In genomic region chr1:213391445-213391844, GRCh38 we compare ENCODE assay signal across 34 cellular contexts.
"Had no signal": no experiment of that assay in that cellular context is flagged by ENCODE, and none has a peak within 500 bp of the region (broad histone marks: within the 10 kb centered on the region; RNA-seq: fewer than 3 reads in every experiment).

No MANE protein-coding gene starts in this region.

- H3K4me3 ChIP-seq: MG63 had no signal

- H3K27ac ChIP-seq: KMS-11 had no signal

- H3K36me3 ChIP-seq: MG63 had no signal

- H3K4me2 ChIP-seq: KMS-11 had no signal

- H3K9me3 ChIP-seq: MG63 had no signal

- H3K9ac ChIP-seq: KMS-11 had no signal

- DNase-seq: Karpas-422, Kasumi-1, MG63, MM.1S, MV-4-11, NCI-H1048, NCI-H1092, NCI-H1092 treated with DMSO at 0.1 percent for 48 hours, NCI-H1105, NCI-H1105 treated with DMSO at 0.1 percent for 48 hours, NCI-H1417, NCI-H1417 treated with DMSO at 0.1 percent for 48 hours, NCI-H1436, NCI-H1436 treated with DMSO at 0.1 percent for 48 hours, NCI-H146, NCI-H1694, NCI-H1694 treated with DMSO at 0.1 percent for 48 hours, NCI-H187, NCI-H187 treated with DMSO at 0.1 percent for 48 hours, NCI-H1930, NCI-H2029, NCI-H2029 treated with DMSO at 0.1 percent for 48 hours, NCI-H2081, NCI-H2081 treated with DMSO at 0.1 percent for 48 hours, NCI-H2107, NCI-H2171, NCI-H2171 treated with DMSO at 0.1 percent for 48 hours, NCI-H2227 treated with DMSO at 0.1 percent for 48 hours, NCI-H226, NCI-H345, NCI-H446, NCI-H446 treated with DMSO at 0.1 percent for 48 hours, NCI-H510A had no signal
